ENCODE assay signal across 8 cellular contexts in genomic region chr2:191566347-191566746, GRCh38.
DNase-seq lines count a peak whose midpoint lies in the region; ATAC-seq, FAIRE-seq and TF ChIP-seq lines count a peak whose summit lies in the region.

No MANE protein-coding gene starts in this region.

- H3K27ac ChIP-seq in uterus: no peak overlapping the region

- peak; percentile 68 for ATAC-seq in GM21381 (IDR thresholded peaks at IDR 0.05; ENCODE audit: unreplicated experiment)

- intact Hi-C loops in uterus (cut with DNase I; ENCODE audit: low total_unique reads): loop anchor here (10.0 kb wide), 1 partner anchor 128 kb away; no protein-coding TSS in a partner anchor

- no peaks in the 10 kb centered on the region for H3K9me3 ChIP-seq in uterus

- peak; percentile 75 for TF ChIP-seq CTCF in foreskin fibroblast (IDR thresholded peaks at IDR 0.05; ENCODE audit: low read depth, low read length)
- peak; percentile 28 to 45 (median 32) for TF ChIP-seq CTCF in uterus (IDR thresholded peaks at IDR 0.05)

- H3K4me3 ChIP-seq in foreskin fibroblast (ENCODE audit: low read depth in 1 of 2, low read length in 2 of 2) (no peak overlapping the region), uterus (no peak overlapping the region)

- peak; percentile 21 for FAIRE-seq in RCC 7860 (lab: Jason Lieb, UNC)

- no peaks in the 10 kb centered on the region for H3K4me1 ChIP-seq in uterus

- DNase-seq in DMS153 treated with DMSO at 0.1 percent for 48 hours (lab: John Stamatoyannopoulos, UW; ENCODE audit: unreplicated experiment) (peak; percentile 38), HuH-7 (ENCODE audit: low spot score) (peak; percentile 64), RCC 7860 (ENCODE audit: low spot score) (peak; percentile 43), activated T-helper 1 cell treated with Interleukin-2 at 50 U/mL for 16 hours (ENCODE audit: low read depth) (peak; percentile 32), foreskin fibroblast (peak; percentile 41 to 83), pons (ENCODE audit: low spot score) (peak; percentile 52), uterus (peak; percentile 18 to 23)

- no peaks in the 10 kb centered on the region for H3K27me3 ChIP-seq in uterus

- H3K36me3 ChIP-seq in uterus: no peaks in the 10 kb centered on the region

- TF ChIP-seq POLR2A in uterus (IDR thresholded peaks at IDR 0.05): no peak
